ENCODE assay signal across 29 cellular contexts in genomic region chr20:12581644-12582350, GRCh38.
A peak's percentile ranks its signal among the peaks of the same experiment; 100 is the strongest.
DNase-seq lines count a peak whose midpoint lies in the region; ATAC-seq lines count a peak whose summit lies in the region.
"Had no signal": no experiment of that assay in that cellular context is flagged by ENCODE, and none has a peak within 500 bp of the region (broad histone marks: within the 10 kb centered on the region; RNA-seq: fewer than 3 reads in every experiment).

No MANE protein-coding gene starts in this region.

- peak overlapping the region; percentile 33 for H3K27ac ChIP-seq in substantia nigra (ENCODE audit: low read depth, low read length, poor library complexity, severe bottlenecking)
- H3K27ac ChIP-seq: epithelial cell of prostate, Peyer's patch, thyroid gland, WERI-Rb-1 had no signal

- ATAC-seq in GM18498 (IDR thresholded peaks at IDR 0.05; ENCODE audit: unreplicated experiment), result no peak
- ATAC-seq: activated naive CD4-positive, alpha-beta T cell treated with anti-CD3 and anti-CD28 coated beads, Interleukin-2, amount 50 U/mL, for 72 hours; CD8-positive, alpha-beta T cell; natural killer cell treated with Interleukin-12 subunit alpha and Interleukin-12 subunit beta and Interleukin-15 and Interleukin-18, amount 100 ng/mL, for 72 hours; stimulated activated naive CD8-positive, alpha-beta T cell treated with anti-CD3 and anti-CD28 coated beads, Interleukin-15, amount 100 ng/mL, for 72 hours had no signal

- DNase-seq in NCI-H748 treated with DMSO at 0.1 percent for 48 hours (lab: John Stamatoyannopoulos, UW) (peak; percentile 40), globus pallidus (ENCODE audit: low spot score) (peak; percentile 11), left kidney (ENCODE audit: low read depth, low spot score) (peak; percentile 44), substantia nigra (lab: John Stamatoyannopoulos, UW) (no peak), hypothalamus (lab: John Stamatoyannopoulos, UW) (no peak), NCI-H345 treated with DMSO at 0.1 percent for 48 hours (lab: John Stamatoyannopoulos, UW; ENCODE audit: unreplicated experiment) (no peak)
- DNase-seq: ACHN; activated CD4-positive, alpha-beta T cell treated with anti-CD3 and anti-CD28 coated beads for 4 hours; amygdala; CD8-positive, alpha-beta T cell; effector CD8-positive, alpha-beta T cell; glutamatergic neuron; Karpas-422; kidney; NCI-H2081 treated with DMSO at 0.1 percent for 48 hours; NCI-H345; NCI-H774; Peyer's patch; retina; stimulated activated CD8-positive, alpha-beta memory T cell treated with anti-CD3 and anti-CD28 coated beads, Interleukin-4, amount 100 ng/mL, for 48 hours; stimulated activated naive CD8-positive, alpha-beta T cell treated with anti-CD3 and anti-CD28 coated beads, Interleukin-15, amount 100 ng/mL, for 72 hours; SW 1271; T-helper 9 cell; thyroid gland; WERI-Rb-1 had no signal

Comparison
In these comparisons a context has a peak if more than half of its experiments do, and no peak if none do; other contexts are left out.
1. DNase-seq: peak in NCI-H748 treated with DMSO at 0.1 percent for 48 hours (single experiment), globus pallidus (single experiment) and left kidney (single experiment); none in substantia nigra (0 of 49), hypothalamus (0 of 51) and NCI-H345 treated with DMSO at 0.1 percent for 48 hours (single experiment).